In the genomic region with DNA sequence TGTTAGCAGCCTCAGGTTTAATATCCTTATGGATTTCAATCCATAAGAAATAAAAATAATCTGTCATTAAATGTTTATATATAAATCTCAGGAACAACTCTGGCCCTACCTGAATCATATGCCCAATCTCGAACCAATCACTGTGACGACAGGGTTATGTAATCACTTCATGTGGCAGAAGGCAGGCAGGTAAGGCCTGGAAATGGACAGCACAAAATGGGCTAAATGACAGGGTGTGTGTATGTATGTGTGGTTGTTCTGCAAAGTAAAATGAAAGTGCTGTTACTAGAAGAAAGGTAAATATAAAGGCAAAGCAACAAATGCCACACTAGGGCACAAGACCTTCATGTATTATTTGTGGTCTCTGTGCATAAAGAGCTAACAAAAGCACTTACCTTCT, we compare ENCODE assay signal across 28 cellular contexts. TPM values are rescaled to one million over a fixed set of nuclear protein-coding genes. Genes with fewer than 3 reads are reported as not detected.
"Had no signal": no experiment of that assay in that cellular context is flagged by ENCODE, and none has a peak within 500 bp of the region (broad histone marks: within the 10 kb centered on the region; RNA-seq: fewer than 3 reads in every experiment).

No MANE protein-coding gene starts in this region.

- ATAC-seq: stimulated activated effector memory CD8-positive, alpha-beta T cell treated with anti-CD3 and anti-CD28 coated beads, Interleukin-12 subunit alpha, Interleukin-12 subunit beta, amount 100 ng/mL, for 72 hours; stimulated activated memory B cell treated with anti-CD40 and anti-IgM and Interleukin-4, amounts not matched to agents 10 μg/mL and 1 μg/mL and 100 μg/mL, for 72 hours; stimulated activated naive B cell treated with anti-CD40 and anti-IgM and Interleukin-4, amounts not matched to agents 10 μg/mL and 1 μg/mL and 100 μg/mL, for 72 hours; stimulated activated naive CD8-positive, alpha-beta T cell treated with anti-CD3 and anti-CD28 coated beads, Interleukin-15, amount 100 ng/mL, for 72 hours; stimulated activated naive CD8-positive, alpha-beta T cell treated with anti-CD3 and anti-CD28 coated beads, Interleukin-15, Interleukin-2, amounts not matched to agents 100 U/mL and 50 U/mL, for 24 hours; upper lobe of right lung had no signal

- H3K27me3 Mint-ChIP-seq: stimulated activated memory B cell treated with anti-CD40 and anti-IgM and Interleukin-4, amounts not matched to agents 10 μg/mL and 1 μg/mL and 100 μg/mL, for 72 hours; stimulated activated naive B cell treated with anti-CD40 and anti-IgM and Interleukin-4, amounts not matched to agents 10 μg/mL and 1 μg/mL and 100 μg/mL, for 72 hours; stimulated activated naive CD8-positive, alpha-beta T cell treated with anti-CD3 and anti-CD28 coated beads, Interleukin-15, Interleukin-2, amounts not matched to agents 100 ng/mL and 50 ng/mL, for 24 hours; type B pancreatic cell had no signal

- H3K9me3 ChIP-seq: stomach, suprapubic skin, testis, thoracic aorta, thyroid gland, tibial artery, tibial nerve, transverse colon, upper lobe of left lung, upper lobe of right lung, uterus, vagina had no signal

- H3K9me3 Mint-ChIP-seq: stimulated activated effector memory CD8-positive, alpha-beta T cell treated with anti-CD3 and anti-CD28 coated beads, Interleukin-12 subunit alpha, Interleukin-12 subunit beta, amount 100 ng/mL, for 72 hours; stimulated activated memory B cell treated with anti-CD40 and anti-IgM and Interleukin-4, amounts not matched to agents 10 μg/mL and 1 μg/mL and 100 μg/mL, for 72 hours; type B pancreatic cell had no signal

- H3K36me3 Mint-ChIP-seq: stimulated activated effector memory CD8-positive, alpha-beta T cell treated with anti-CD3 and anti-CD28 coated beads, Interleukin-12 subunit alpha, Interleukin-12 subunit beta, amount 100 ng/mL, for 72 hours; stimulated activated naive B cell treated with anti-CD40 and anti-IgM and Interleukin-4, amounts not matched to agents 10 μg/mL and 1 μg/mL and 100 μg/mL, for 72 hours; type B pancreatic cell had no signal

- H3K4me1 ChIP-seq: suprapubic skin, testis, thyroid gland, tibial artery, tibial nerve, transverse colon, upper lobe of left lung, upper lobe of right lung, uterus, vagina had no signal

- H3K4me3 Mint-ChIP-seq: stimulated activated effector memory CD8-positive, alpha-beta T cell treated with anti-CD3 and anti-CD28 coated beads, Interleukin-12 subunit alpha, Interleukin-12 subunit beta, amount 100 ng/mL, for 72 hours; stimulated activated memory B cell treated with anti-CD40 and anti-IgM and Interleukin-4, amounts not matched to agents 10 μg/mL and 1 μg/mL and 100 μg/mL, for 72 hours; stimulated activated naive B cell treated with anti-CD40 and anti-IgM and Interleukin-4, amounts not matched to agents 10 μg/mL and 1 μg/mL and 100 μg/mL, for 72 hours; stimulated activated naive CD8-positive, alpha-beta T cell treated with anti-CD3 and anti-CD28 coated beads, Interleukin-15, amount 100 ng/mL, for 72 hours; stimulated activated naive CD8-positive, alpha-beta T cell treated with anti-CD3 and anti-CD28 coated beads, Interleukin-15, Interleukin-2, amounts not matched to agents 100 ng/mL and 50 ng/mL, for 24 hours; type B pancreatic cell had no signal

- H3K27ac Mint-ChIP-seq: stimulated activated effector memory CD8-positive, alpha-beta T cell treated with anti-CD3 and anti-CD28 coated beads, Interleukin-12 subunit alpha, Interleukin-12 subunit beta, amount 100 ng/mL, for 72 hours; stimulated activated memory B cell treated with anti-CD40 and anti-IgM and Interleukin-4, amounts not matched to agents 10 μg/mL and 1 μg/mL and 100 μg/mL, for 72 hours; stimulated activated naive B cell treated with anti-CD40 and anti-IgM and Interleukin-4, amounts not matched to agents 10 μg/mL and 1 μg/mL and 100 μg/mL, for 72 hours; stimulated activated naive CD8-positive, alpha-beta T cell treated with anti-CD3 and anti-CD28 coated beads, Interleukin-15, amount 100 ng/mL, for 72 hours; stimulated activated naive CD8-positive, alpha-beta T cell treated with anti-CD3 and anti-CD28 coated beads, Interleukin-15, Interleukin-2, amounts not matched to agents 100 ng/mL and 50 ng/mL, for 24 hours; type B pancreatic cell had no signal

- H3K4me3 ChIP-seq: stomach, suprapubic skin, testis, thoracic aorta, thyroid gland, tibial artery, tibial nerve, transverse colon, upper lobe of left lung, upper lobe of right lung, uterus, vagina had no signal

- DNase-seq: stimulated activated CD4-positive, alpha-beta T cell treated with anti-CD3 and anti-CD28 coated beads, Interleukin-2, amount 100 ng/mL, for 48 hours; stimulated activated CD4-positive, alpha-beta T cell treated with anti-CD3 and anti-CD28 coated beads, Interleukin-4, amount 100 ng/mL, for 1 hour; stimulated activated CD4-positive, alpha-beta T cell treated with anti-CD3 and anti-CD28 coated beads, Interleukin-4, amount 100 ng/mL, for 24 hours; stimulated activated CD4-positive, alpha-beta T cell treated with anti-CD3 and anti-CD28 coated beads, Interleukin-4, amount 100 ng/mL, for 4 hours; stimulated activated CD8-positive, alpha-beta memory T cell treated with anti-CD3 and anti-CD28 coated beads, Interleukin-4, amount 100 ng/mL, for 48 hours; stimulated activated naive B cell treated with anti-CD40 and anti-IgM and Interleukin-4, amounts not matched to agents 10 μg/mL and 1 μg/mL and 100 μg/mL, for 72 hours; stimulated activated naive CD4-positive, alpha-beta T cell; stimulated activated naive CD4-positive, alpha-beta T cell treated with Interleukin-2 at 50 U/mL for 16 hours; stimulated activated naive CD8-positive, alpha-beta T cell treated with anti-CD3 and anti-CD28 coated beads, Interleukin-15, amount 100 ng/mL, for 72 hours; stimulated activated naive CD8-positive, alpha-beta T cell treated with anti-CD3 and anti-CD28 coated beads, Interleukin-15, Interleukin-2, amounts not matched to agents 100 U/mL and 50 U/mL, for 24 hours; stomach; substantia nigra; testis; thyroid gland; tibial artery; transverse colon; trophoblast cell; upper lobe of left lung; upper lobe of right lung; uterus had no signal

- H3K36me3 ChIP-seq: stomach, suprapubic skin, thoracic aorta, thyroid gland, tibial artery, tibial nerve, transverse colon, upper lobe of left lung, upper lobe of right lung, uterus, vagina had no signal

- H3K4me1 Mint-ChIP-seq: stimulated activated effector memory CD8-positive, alpha-beta T cell treated with anti-CD3 and anti-CD28 coated beads, Interleukin-12 subunit alpha, Interleukin-12 subunit beta, amount 100 ng/mL, for 72 hours; stimulated activated memory B cell treated with anti-CD40 and anti-IgM and Interleukin-4, amounts not matched to agents 10 μg/mL and 1 μg/mL and 100 μg/mL, for 72 hours had no signal

RNA-seq across cellular contexts. Expression of gene ANKDD1B, which starts 19.6 kb away (rescaled TPM):
- total RNA-seq: vagina had no signal
